ENCODE assay signal across 23 cellular contexts in genomic region chr22:49241174-49241851, GRCh38.
"Had no signal": no experiment of that assay in that cellular context is flagged by ENCODE, and none has a peak within 500 bp of the region (broad histone marks: within the 10 kb centered on the region; RNA-seq: fewer than 3 reads in every experiment).

No MANE protein-coding gene starts in this region.

- DNase-seq: cortex of kidney; effector memory CD4-positive, alpha-beta T cell; gastrocnemius medialis; heart right ventricle; hypothalamus; mammary epithelial cell; mucosa of descending colon; naive thymus-derived CD8-positive, alpha-beta T cell; nucleus accumbens; pancreas; sigmoid colon; stimulated activated CD4-positive, alpha-beta T cell treated with anti-CD3 and anti-CD28 coated beads, Interleukin-2, amount 100 ng/mL, for 24 hours; stimulated activated CD4-positive, alpha-beta T cell treated with anti-CD3 and anti-CD28 coated beads, Interleukin-4, amount 100 ng/mL, for 4 hours; stimulated activated naive B cell treated with anti-CD40 and anti-IgM and Interleukin-4, amounts not matched to agents 10 μg/mL and 1 μg/mL and 100 μg/mL, for 72 hours; upper lobe of right lung had no signal

- H3K9me3 ChIP-seq: gastrocnemius medialis, heart right ventricle, mucosa of descending colon, pancreas, sigmoid colon, tibial artery, upper lobe of right lung had no signal

- H3K27me3 ChIP-seq: cardiac muscle cell, gastrocnemius medialis, pancreas, tibial artery had no signal

- ATAC-seq: esophagus mucosa; gastrocnemius medialis; heart right ventricle; left lobe of liver; mucosa of descending colon; naive thymus-derived CD8-positive, alpha-beta T cell; pancreas; stimulated activated naive B cell treated with anti-CD40 and anti-IgM and Interleukin-4, amounts not matched to agents 10 μg/mL and 1 μg/mL and 100 μg/mL, for 72 hours; upper lobe of right lung had no signal

- H3K36me3 Mint-ChIP-seq: naive thymus-derived CD8-positive, alpha-beta T cell; stimulated activated naive B cell treated with anti-CD40 and anti-IgM and Interleukin-4, amounts not matched to agents 10 μg/mL and 1 μg/mL and 100 μg/mL, for 72 hours had no signal

- H3K4me1 Mint-ChIP-seq: naive thymus-derived CD8-positive, alpha-beta T cell; neural crest cell; stimulated activated naive B cell treated with anti-CD40 and anti-IgM and Interleukin-4, amounts not matched to agents 10 μg/mL and 1 μg/mL and 100 μg/mL, for 72 hours had no signal

- H3K4me3 ChIP-seq: cardiac muscle cell, dorsolateral prefrontal cortex, gastrocnemius medialis, heart right ventricle, mucosa of descending colon, pancreas, sigmoid colon, skin epidermis, tibial artery, upper lobe of right lung had no signal

- H3K4me1 ChIP-seq: gastrocnemius medialis, heart right ventricle, pancreas, sigmoid colon, tibial artery, upper lobe of right lung had no signal

- H3K9me3 Mint-ChIP-seq: naive thymus-derived CD8-positive, alpha-beta T cell; neural crest cell; stimulated activated naive B cell treated with anti-CD40 and anti-IgM and Interleukin-4, amounts not matched to agents 10 μg/mL and 1 μg/mL and 100 μg/mL, for 72 hours had no signal

- H3K27ac ChIP-seq: cardiac muscle cell, dorsolateral prefrontal cortex, gastrocnemius medialis, heart right ventricle, pancreas, sigmoid colon, skin epidermis, tibial artery, upper lobe of right lung had no signal

- H3K27ac Mint-ChIP-seq: progenitor cell of endocrine pancreas; stimulated activated naive B cell treated with anti-CD40 and anti-IgM and Interleukin-4, amounts not matched to agents 10 μg/mL and 1 μg/mL and 100 μg/mL, for 72 hours had no signal

- H3K36me3 ChIP-seq: cardiac muscle cell, gastrocnemius medialis, heart right ventricle, pancreas, sigmoid colon, tibial artery, upper lobe of right lung had no signal

- H3K4me3 Mint-ChIP-seq: naive thymus-derived CD8-positive, alpha-beta T cell; neural crest cell; stimulated activated naive B cell treated with anti-CD40 and anti-IgM and Interleukin-4, amounts not matched to agents 10 μg/mL and 1 μg/mL and 100 μg/mL, for 72 hours had no signal
